Comparison of ENCODE assay signal across 11 cellular contexts in genomic region chr12:124088232-124088907, GRCh38.
"Had no signal": no experiment of that assay in that cellular context is flagged by ENCODE, and none has a peak within 500 bp of the region (broad histone marks: within the 10 kb centered on the region; RNA-seq: fewer than 3 reads in every experiment).

No MANE protein-coding gene starts in this region.

- H3K4me1 ChIP-seq: foreskin keratinocyte, parathyroid adenoma, right atrium auricular region had no signal

- H3K4me2 ChIP-seq: neural progenitor cell had no signal

- H3K36me3 ChIP-seq: neural progenitor cell, right atrium auricular region, tibial nerve had no signal

- ATAC-seq: activated T-cell treated with anti-CD3 and anti-CD28 coated beads, Interleukin-2, amount 50 U/mL, for 4 hours; foreskin keratinocyte had no signal

- H3K27me3 ChIP-seq: neural progenitor cell, right atrium auricular region, tibial nerve had no signal

- DNase-seq: activated CD4-positive, alpha-beta memory T cell treated with anti-CD3 and anti-CD28 coated beads for 36 hours; activated effector memory CD4-positive, alpha-beta T cell treated with anti-CD3 and anti-CD28 coated beads, Interleukin-2, amount 50 U/mL, for 16 hours; activated T-cell treated with anti-CD3 and anti-CD28 coated beads, Interleukin-2, amount 50 U/mL, for 4 hours; foreskin keratinocyte; head of caudate nucleus; small intestine; SW 1271 had no signal

- H3K27ac ChIP-seq: foreskin keratinocyte, neural progenitor cell, parathyroid adenoma, right atrium auricular region, tibial nerve had no signal

- H3K9me3 ChIP-seq: right atrium auricular region, tibial nerve had no signal

- H3K79me2 ChIP-seq: parathyroid adenoma had no signal

- H3K4me3 ChIP-seq: neural progenitor cell, right atrium auricular region, tibial nerve had no signal

- H3K9ac ChIP-seq: neural progenitor cell, parathyroid adenoma had no signal

- H2AFZ ChIP-seq: neural progenitor cell, parathyroid adenoma had no signal
